ENCODE assay signal across 16 cellular contexts in the genomic region with DNA sequence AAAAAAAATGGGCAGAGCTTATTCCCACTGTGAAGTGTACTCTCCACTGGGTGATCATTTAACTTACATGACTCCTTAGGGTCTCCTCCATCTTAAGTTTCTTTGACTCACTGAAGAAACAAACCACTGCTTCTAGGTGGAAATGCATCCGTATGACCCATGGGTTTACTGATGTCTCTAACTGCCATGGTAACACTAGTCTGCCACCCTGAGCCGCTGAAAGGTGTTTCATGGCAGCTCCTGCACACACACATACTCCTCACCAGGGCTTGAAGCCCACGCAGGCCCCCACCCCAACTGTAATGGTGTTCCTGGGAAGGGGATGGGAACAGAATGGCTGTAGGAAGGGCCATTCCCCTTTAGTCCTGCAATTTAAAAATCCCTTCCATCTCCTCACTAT. TPM values are rescaled to one million over a fixed set of nuclear protein-coding genes. Genes with fewer than 3 reads are reported as not detected.
A peak's percentile ranks its signal among the peaks of the same experiment; 100 is the strongest.
DNase-seq lines count a peak whose midpoint lies in the region; ATAC-seq, FAIRE-seq and TF ChIP-seq lines count a peak whose summit lies in the region.
"Had no signal": no experiment of that assay in that cellular context is flagged by ENCODE, and none has a peak within 500 bp of the region (broad histone marks: within the 10 kb centered on the region; RNA-seq: fewer than 3 reads in every experiment).

No MANE protein-coding gene starts in this region.

- no peak for DNase-seq in left ventricle myocardium superior
- no peak for DNase-seq in Right ventricle myocardium superior
- DNase-seq in keratinocyte (ENCODE audit: low read depth, low spot score): no peak
- DNase-seq in cerebellum (ENCODE audit: low spot score): no peak
- DNase-seq in dermis blood vessel endothelial cell: no peak
- no peak for DNase-seq in GDM1 (lab: John Stamatoyannopoulos, UW)
- DNase-seq: ACHN; CD4-positive, alpha-beta memory T cell; NCI-H1092 treated with DMSO at 0.1 percent for 48 hours; NCI-H1694 treated with DMSO at 0.1 percent for 48 hours; NCI-H2171 treated with DMSO at 0.1 percent for 48 hours; NCI-H510A had no signal

- peaks cover 26% of the 10 kb centered on the region for H3K4me1 ChIP-seq in keratinocyte (ENCODE audit: control insufficient read depth, extremely low read depth, insufficient read depth, low read length)

- H4K20me1 ChIP-seq in keratinocyte (ENCODE audit: control insufficient read depth, extremely low read depth, insufficient read depth, low read length): peaks cover 13% of the 10 kb centered on the region

- H3K9me1 ChIP-seq in keratinocyte (ENCODE audit: control insufficient read depth, extremely low read depth, insufficient read depth, low read length): peaks cover 2% of the 10 kb centered on the region

- TF ChIP-seq CTCF in keratinocyte (optimal IDR thresholded peaks at IDR 0.05 in 1 of 3, IDR thresholded peaks at IDR 0.05 in 1 of 3, conservative IDR thresholded peaks at IDR 0.05 in 1 of 3; ENCODE audit: extremely low read depth in 1 of 3, insufficient read depth in 2 of 3, low read length in 3 of 3): no peak

- H3K4me1 Mint-ChIP-seq in activated T-helper 17 cell treated with anti-CD3 and anti-CD28 coated beads, Interleukin-2, amount 50 U/mL, for 72 hours: peaks cover 38% of the 10 kb centered on the region

- ATAC-seq in left ventricle myocardium superior: peak; percentile 40
- no peak for ATAC-seq in Right ventricle myocardium superior (ENCODE audit: poor library complexity)
- no peak for ATAC-seq in activated T-helper 17 cell treated with anti-CD3 and anti-CD28 coated beads, Interleukin-2, amount 50 U/mL, for 72 hours (replicated peaks)
- ATAC-seq: GM23338 had no signal

- no peak overlapping the region for H2AFZ ChIP-seq in keratinocyte (ENCODE audit: control insufficient read depth, low read length)
- H2AFZ ChIP-seq: GM23338 had no signal

- peaks cover 92% of the 10 kb centered on the region for H3K79me2 ChIP-seq in keratinocyte (ENCODE audit: control insufficient read depth, insufficient read depth, low read length)

- H3K27me3 ChIP-seq in keratinocyte (ENCODE audit: control insufficient read depth, extremely low read depth, insufficient read depth, low read length): no peaks in the 10 kb centered on the region

- intact Hi-C loops in left ventricle myocardium superior (cut with micrococcal nuclease): no loop called here
- intact Hi-C loops in Right ventricle myocardium superior (cut with DNase I): no loop called here

- H3K9me3 ChIP-seq in keratinocyte (ENCODE audit: control insufficient read depth, low read depth, low read length): no peaks in the 10 kb centered on the region

- no peaks in the 10 kb centered on the region for H3K9me3 Mint-ChIP-seq in activated T-helper 17 cell treated with anti-CD3 and anti-CD28 coated beads, Interleukin-2, amount 50 U/mL, for 72 hours
- H3K9me3 Mint-ChIP-seq: GM23338 had no signal

- peak overlapping the region; percentile 56 for H3K27ac ChIP-seq in keratinocyte (ENCODE audit: control insufficient read depth, insufficient read depth, low read length)

- peak overlapping the region; percentile 14 for H3K27ac Mint-ChIP-seq in activated T-helper 17 cell treated with anti-CD3 and anti-CD28 coated beads, Interleukin-2, amount 50 U/mL, for 72 hours
- H3K27ac Mint-ChIP-seq: B cell, GM23338 had no signal

- H3K9ac ChIP-seq in keratinocyte (ENCODE audit: control insufficient read depth, extremely low read depth, insufficient read depth, low read length): no peak overlapping the region

- no peak overlapping the region for H3K4me3 Mint-ChIP-seq in activated T-helper 17 cell treated with anti-CD3 and anti-CD28 coated beads, Interleukin-2, amount 50 U/mL, for 72 hours
- H3K4me3 Mint-ChIP-seq: B cell; CD4-positive, alpha-beta memory T cell; GM23338 had no signal

- dilution Hi-C loops in keratinocyte (cut with MboI; ENCODE audit: extremely low pct_ligation_motif_present, low sequenced_read_pairs): no loop called here

- peaks cover 64% of the 10 kb centered on the region for H3K36me3 Mint-ChIP-seq in activated T-helper 17 cell treated with anti-CD3 and anti-CD28 coated beads, Interleukin-2, amount 50 U/mL, for 72 hours (ENCODE audit: low read depth)

- no peak overlapping the region for H3K4me2 ChIP-seq in keratinocyte (ENCODE audit: control insufficient read depth, extremely low read depth, insufficient read depth, low read depth, low read length)
- H3K4me2 ChIP-seq: GM23338 had no signal

- H3K4me3 ChIP-seq in keratinocyte (ENCODE audit: control insufficient read depth in 2 of 3, extremely low read depth in 1 of 3, insufficient read depth in 2 of 3, low read depth in 1 of 3, low read length in 3 of 3): no peak overlapping the region
- H3K4me3 ChIP-seq: GM23338 had no signal

- H3K36me3 ChIP-seq in keratinocyte (ENCODE audit: control insufficient read depth in 2 of 2, extremely low read depth in 1 of 2, insufficient read depth in 2 of 2, low read length in 2 of 2): peaks cover 3 to 18% of the 10 kb centered on the region in 2 experiments

- H3K27me3 Mint-ChIP-seq in activated T-helper 17 cell treated with anti-CD3 and anti-CD28 coated beads, Interleukin-2, amount 50 U/mL, for 72 hours: no peaks in the 10 kb centered on the region
- H3K27me3 Mint-ChIP-seq: B cell; CD4-positive, alpha-beta memory T cell had no signal

- FAIRE-seq in keratinocyte (lab: Jason Lieb, UNC): no peak
- FAIRE-seq: RCC 7860 had no signal

RNA-seq across cellular contexts. Expression of a gene that starts 27.0 kb away (rescaled TPM):
- total RNA-seq in left ventricle myocardium superior: 420 TPM
- 373 TPM for total RNA-seq in Right ventricle myocardium superior
- 100 to 1,000 TPM; 303 to 319 TPM for total RNA-seq in activated T-helper 17 cell treated with anti-CD3 and anti-CD28 coated beads, Interleukin-2, amount 50 U/mL, for 72 hours
- 266 to 471 TPM (median 289 TPM) in 3 replicates for polyA plus RNA-seq in keratinocyte
- 396 TPM for polyA plus RNA-seq in keratinocyte (2011; ENCODE audit: low read depth)
- 382 and 489 TPM in 2 replicates for polyA plus RNA-seq in keratinocyte (2011; cell fraction: cytosol; rRNA removed)
- 398 and 452 TPM in 2 replicates for polyA plus RNA-seq in keratinocyte (2011; cell fraction: nucleus; rRNA removed)
- 236 and 353 TPM in 2 replicates for polyA plus RNA-seq in keratinocyte (2012; ENCODE audit: low replicate concordance)
- polyA minus RNA-seq in keratinocyte: 439 to 717 TPM (median 544 TPM) in 3 replicates
- polyA minus RNA-seq in keratinocyte (2011; cell fraction: cytosol; rRNA and poly(A)+ RNA removed): 476 TPM
- 226 and 405 TPM in 2 replicates for polyA minus RNA-seq in keratinocyte (2011; cell fraction: nucleus; rRNA and poly(A)+ RNA removed)
- 183 TPM for total RNA-seq in cerebellum
- total RNA-seq in dermis blood vessel endothelial cell: 594 and 863 TPM in 2 replicates

RNA-seq across cellular contexts. Expression of a gene that starts 27.2 kb away (rescaled TPM):
- total RNA-seq in left ventricle myocardium superior: 139 TPM
- 139 TPM for total RNA-seq in Right ventricle myocardium superior
- total RNA-seq in activated T-helper 17 cell treated with anti-CD3 and anti-CD28 coated beads, Interleukin-2, amount 50 U/mL, for 72 hours: 100 to 1,000 TPM; 180 to 230 TPM
- polyA plus RNA-seq in keratinocyte: 324 to 644 TPM (median 510 TPM) in 3 replicates
- 185 TPM for polyA plus RNA-seq in keratinocyte (2011; ENCODE audit: low read depth)
- polyA plus RNA-seq in keratinocyte (2011; cell fraction: cytosol; rRNA removed): 277 and 576 TPM in 2 replicates
- 398 and 533 TPM in 2 replicates for polyA plus RNA-seq in keratinocyte (2011; cell fraction: nucleus; rRNA removed)
- 94.9 and 264 TPM in 2 replicates for polyA plus RNA-seq in keratinocyte (2012; ENCODE audit: low replicate concordance)
- 305 to 502 TPM (median 363 TPM) in 3 replicates for polyA minus RNA-seq in keratinocyte
- 194 TPM for polyA minus RNA-seq in keratinocyte (2011; cell fraction: cytosol; rRNA and poly(A)+ RNA removed)
- 150 and 330 TPM in 2 replicates for polyA minus RNA-seq in keratinocyte (2011; cell fraction: nucleus; rRNA and poly(A)+ RNA removed)
- total RNA-seq in cerebellum: 335 TPM
- 529 and 622 TPM in 2 replicates for total RNA-seq in dermis blood vessel endothelial cell
